1 cellular context compared by ENCODE assay signal in the genomic region with DNA sequence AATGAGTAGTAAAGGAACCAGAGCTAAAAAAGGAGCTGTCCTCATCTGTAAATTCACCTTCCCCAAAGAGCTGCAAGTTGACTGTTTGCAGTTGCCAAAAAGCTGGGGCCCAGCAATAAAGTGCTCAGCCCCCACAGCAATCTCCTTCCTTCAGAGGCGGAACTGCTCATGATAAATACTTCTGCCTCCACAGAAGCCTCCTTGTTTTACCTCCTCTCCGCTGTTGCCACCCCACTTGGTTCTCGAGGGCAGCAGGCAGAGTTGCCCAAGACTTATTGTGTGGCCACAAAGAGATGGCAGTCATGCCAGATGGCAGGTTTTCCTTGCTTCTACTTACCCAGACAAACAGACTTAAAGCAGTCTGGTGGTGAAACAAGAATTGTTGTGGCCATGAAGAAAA.
TF ChIP-seq lines count a peak whose summit lies in the region.

No MANE protein-coding gene starts in this region.

TF ChIP-seq in GM23338, 12 proteins besides CTCF, POLR2A, EP300 and RAD21 (continued from another document):
- TF ChIP-seq, protein P1, sequence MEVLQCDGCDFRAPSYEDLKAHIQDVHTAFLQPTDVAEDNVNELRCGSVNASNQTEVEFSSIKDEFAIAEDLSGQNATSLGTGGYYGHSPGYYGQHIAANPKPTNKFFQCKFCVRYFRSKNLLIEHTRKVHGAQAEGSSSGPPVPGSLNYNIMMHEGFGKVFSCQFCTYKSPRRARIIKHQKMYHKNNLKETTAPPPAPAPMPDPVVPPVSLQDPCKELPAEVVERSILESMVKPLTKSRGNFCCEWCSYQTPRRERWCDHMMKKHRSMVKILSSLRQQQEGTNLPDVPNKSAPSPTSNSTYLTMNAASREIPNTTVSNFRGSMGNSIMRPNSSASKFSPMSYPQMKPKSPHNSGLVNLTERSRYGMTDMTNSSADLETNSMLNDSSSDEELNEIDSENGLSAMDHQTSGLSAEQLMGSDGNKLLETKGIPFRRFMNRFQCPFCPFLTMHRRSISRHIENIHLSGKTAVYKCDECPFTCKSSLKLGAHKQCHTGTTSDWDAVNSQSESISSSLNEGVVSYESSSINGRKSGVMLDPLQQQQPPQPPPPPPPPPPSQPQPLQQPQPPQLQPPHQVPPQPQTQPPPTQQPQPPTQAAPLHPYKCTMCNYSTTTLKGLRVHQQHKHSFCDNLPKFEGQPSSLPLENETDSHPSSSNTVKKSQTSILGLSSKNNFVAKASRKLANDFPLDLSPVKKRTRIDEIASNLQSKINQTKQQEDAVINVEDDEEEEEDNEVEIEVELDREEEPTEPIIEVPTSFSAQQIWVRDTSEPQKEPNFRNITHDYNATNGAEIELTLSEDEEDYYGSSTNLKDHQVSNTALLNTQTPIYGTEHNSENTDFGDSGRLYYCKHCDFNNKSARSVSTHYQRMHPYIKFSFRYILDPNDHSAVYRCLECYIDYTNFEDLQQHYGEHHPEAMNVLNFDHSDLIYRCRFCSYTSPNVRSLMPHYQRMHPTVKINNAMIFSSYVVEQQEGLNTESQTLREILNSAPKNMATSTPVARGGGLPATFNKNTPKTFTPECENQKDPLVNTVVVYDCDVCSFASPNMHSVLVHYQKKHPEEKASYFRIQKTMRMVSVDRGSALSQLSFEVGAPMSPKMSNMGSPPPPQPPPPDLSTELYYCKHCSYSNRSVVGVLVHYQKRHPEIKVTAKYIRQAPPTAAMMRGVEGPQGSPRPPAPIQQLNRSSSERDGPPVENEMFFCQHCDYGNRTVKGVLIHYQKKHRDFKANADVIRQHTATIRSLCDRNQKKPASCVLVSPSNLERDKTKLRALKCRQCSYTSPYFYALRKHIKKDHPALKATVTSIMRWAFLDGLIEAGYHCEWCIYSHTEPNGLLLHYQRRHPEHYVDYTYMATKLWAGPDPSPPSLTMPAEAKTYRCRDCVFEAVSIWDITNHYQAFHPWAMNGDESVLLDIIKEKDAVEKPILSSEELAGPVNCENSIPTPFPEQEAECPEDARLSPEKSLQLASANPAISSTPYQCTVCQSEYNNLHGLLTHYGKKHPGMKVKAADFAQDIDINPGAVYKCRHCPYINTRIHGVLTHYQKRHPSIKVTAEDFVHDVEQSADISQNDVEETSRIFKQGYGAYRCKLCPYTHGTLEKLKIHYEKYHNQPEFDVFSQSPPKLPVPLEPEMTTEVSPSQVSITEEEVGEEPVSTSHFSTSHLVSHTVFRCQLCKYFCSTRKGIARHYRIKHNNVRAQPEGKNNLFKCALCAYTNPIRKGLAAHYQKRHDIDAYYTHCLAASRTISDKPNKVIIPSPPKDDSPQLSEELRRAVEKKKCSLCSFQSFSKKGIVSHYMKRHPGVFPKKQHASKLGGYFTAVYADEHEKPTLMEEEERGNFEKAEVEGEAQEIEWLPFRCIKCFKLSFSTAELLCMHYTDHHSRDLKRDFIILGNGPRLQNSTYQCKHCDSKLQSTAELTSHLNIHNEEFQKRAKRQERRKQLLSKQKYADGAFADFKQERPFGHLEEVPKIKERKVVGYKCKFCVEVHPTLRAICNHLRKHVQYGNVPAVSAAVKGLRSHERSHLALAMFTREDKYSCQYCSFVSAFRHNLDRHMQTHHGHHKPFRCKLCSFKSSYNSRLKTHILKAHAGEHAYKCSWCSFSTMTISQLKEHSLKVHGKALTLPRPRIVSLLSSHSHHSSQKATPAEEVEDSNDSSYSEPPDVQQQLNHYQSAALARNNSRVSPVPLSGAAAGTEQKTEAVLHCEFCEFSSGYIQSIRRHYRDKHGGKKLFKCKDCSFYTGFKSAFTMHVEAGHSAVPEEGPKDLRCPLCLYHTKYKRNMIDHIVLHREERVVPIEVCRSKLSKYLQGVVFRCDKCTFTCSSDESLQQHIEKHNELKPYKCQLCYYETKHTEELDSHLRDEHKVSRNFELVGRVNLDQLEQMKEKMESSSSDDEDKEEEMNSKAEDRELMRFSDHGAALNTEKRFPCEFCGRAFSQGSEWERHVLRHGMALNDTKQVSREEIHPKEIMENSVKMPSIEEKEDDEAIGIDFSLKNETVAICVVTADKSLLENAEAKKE (CRISPR knock-in tag; IDR thresholded peaks at IDR 0.05): no peak
- TF ChIP-seq JUNB (IDR thresholded peaks at IDR 0.05; ENCODE audit: unreplicated experiment): no peak
- TF ChIP-seq POLR2AphosphoS5 (IDR thresholded peaks at IDR 0.05; ENCODE audit: low read depth): no peak
- TF ChIP-seq CREB1 (CRISPR knock-in tag; IDR thresholded peaks at IDR 0.05; ENCODE audit: low read depth): no peak
- no peak for TF ChIP-seq ZNF114 (CRISPR knock-in tag; IDR thresholded peaks at IDR 0.05)
- TF ChIP-seq STAT1 (IDR thresholded peaks at IDR 0.05; ENCODE audit: unreplicated experiment): no peak
- no peak for TF ChIP-seq ZNF331 (CRISPR knock-in tag; IDR thresholded peaks at IDR 0.05; ENCODE audit: low read depth)
